ENCODE assay signal across 7 cellular contexts in the genomic region with DNA sequence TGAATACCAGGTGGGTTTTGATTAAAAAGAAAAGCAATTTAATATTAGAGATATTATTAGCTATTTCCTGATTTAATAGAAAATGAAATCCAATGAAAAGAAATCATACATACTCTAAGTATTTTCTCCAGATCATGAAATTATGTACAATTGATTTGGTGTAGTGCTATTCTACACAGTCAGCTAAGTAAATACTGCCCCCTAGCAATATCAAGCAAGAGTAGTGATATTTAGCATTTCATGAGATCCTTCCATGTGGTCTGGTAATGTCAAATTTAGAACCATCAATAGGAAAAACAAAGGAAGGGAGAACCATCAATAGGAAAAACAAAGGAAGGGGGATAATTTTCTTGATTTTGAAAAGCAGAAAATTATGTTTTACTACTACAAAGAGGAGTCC.
A peak's percentile ranks its signal among the peaks of the same experiment; 100 is the strongest.
DNase-seq lines count a peak whose midpoint lies in the region; ATAC-seq, FAIRE-seq and TF ChIP-seq lines count a peak whose summit lies in the region.

No MANE protein-coding gene starts in this region.

- peak; percentile 44 for FAIRE-seq in K562 (lab: Jason Lieb, UNC)

- TF ChIP-seq RAD21 in K562 (CRISPR knock-in tag; conservative IDR thresholded peaks at IDR 0.05 in 1 of 2, IDR thresholded peaks at IDR 0.05 in 1 of 2) (peak in 1 of 2 experiments; percentile 54; a peak in 2 of 4 replicates), neural cell (conservative IDR thresholded peaks at IDR 0.05) (peak; percentile 78)

- H3K36me3 ChIP-seq in MM.1S (replicated peaks; ENCODE audit: insufficient read depth, low read length) (no peaks in the 10 kb centered on the region), K562 (ENCODE audit: control insufficient read depth, insufficient read depth, low read length) (no peaks in the 10 kb centered on the region), neural cell (ENCODE audit: insufficient read depth, low read length) (no peaks in the 10 kb centered on the region)

- POLR2A ChIA-PET in K562 (lab: Yijun Ruan, JAX), result no interaction called here

- H2AFZ ChIP-seq in MM.1S (ENCODE audit: low read length) (no peak overlapping the region), K562 (ENCODE audit: low read depth, low read length) (no peak overlapping the region), neural cell (ENCODE audit: low read depth, low read length) (no peak overlapping the region)

- no TSS peak for BruUV-seq in K562 (replicated peaks; lab: Mats Ljungman, UMichigan)

- H3K27me3 ChIP-seq in MM.1S (replicated peaks; ENCODE audit: insufficient read depth, low read length) (no peaks in the 10 kb centered on the region), K562 (ENCODE audit: control insufficient read depth in 2 of 2, insufficient read depth in 2 of 2, low read length in 2 of 2) (no peaks in the 10 kb centered on the region), neural cell (ENCODE audit: insufficient read depth, low read depth, low read length) (no peaks in the 10 kb centered on the region)

- no peaks in the 10 kb centered on the region for H3K9me2 ChIP-seq in MM.1S (replicated peaks; ENCODE audit: insufficient read depth, low read length)
- H3K9me2 ChIP-seq in neural cell (ENCODE audit: insufficient read depth, low read length), result no peaks in the 10 kb centered on the region

- CTCF ChIA-PET in K562 (lab: Yijun Ruan, JAX; ENCODE audit: low intra/inter-chr PET ratio), result no interaction called here

- H3F3A ChIP-seq in MM.1S (ENCODE audit: insufficient read depth, low read length), result no peaks in the 10 kb centered on the region
- no peaks in the 10 kb centered on the region for H3F3A ChIP-seq in neural cell (ENCODE audit: insufficient read depth, low read length, poor library complexity, severe bottlenecking)

- H3K9me1 ChIP-seq in K562 (ENCODE audit: control insufficient read depth, insufficient read depth, low read length), result no peaks in the 10 kb centered on the region

- no peak for DNase-seq in GM10266 (ENCODE audit: extremely low spot score)
- peak; percentile 24 for DNase-seq in MM.1S
- peak in 1 of 4 experiments; percentile 9 for DNase-seq in K562 (ENCODE audit: extremely low read depth in 1 of 4, low spot score in 3 of 4)
- DNase-seq in epidermal melanocyte (ENCODE audit: insufficient read length, low spot score), result no peak
- no peak for DNase-seq in NCI-H1048 (lab: John Stamatoyannopoulos, UW)

- no peaks in the 10 kb centered on the region for H3K79me2 ChIP-seq in MM.1S (ENCODE audit: low read length)
- H3K79me2 ChIP-seq in K562 (ENCODE audit: control insufficient read depth, insufficient read depth, low read length), result no peaks in the 10 kb centered on the region
- H3K79me2 ChIP-seq in neural cell (replicated peaks; ENCODE audit: insufficient read depth, low read length), result no peaks in the 10 kb centered on the region

- ATAC-seq in K562 (peak; percentile 80), GM19035 (IDR thresholded peaks at IDR 0.05; ENCODE audit: unreplicated experiment) (no peak)

- H3K4me3 ChIP-seq in MM.1S (ENCODE audit: low read length) (no peak overlapping the region), K562 (no peak overlapping the region), neural cell (ENCODE audit: low read length) (no peak overlapping the region)

- TF ChIP-seq CTCF in GM10266 (IDR thresholded peaks at IDR 0.05; ENCODE audit: control insufficient read depth, insufficient read depth, low read depth, missing control alignments) (peak; percentile 18), MM.1S (IDR thresholded peaks at IDR 0.05; ENCODE audit: low read length) (peak; percentile 60), K562 (IDR thresholded peaks at IDR 0.05 in 2 of 3, conservative IDR thresholded peaks at IDR 0.05 in 1 of 3; ENCODE audit: insufficient read depth in 2 of 3, low read depth in 1 of 3, low read length in 3 of 3) (peak in 1 of 3 experiments; percentile 49; a peak in 3 of 6 replicates), neural cell (IDR thresholded peaks at IDR 0.05; ENCODE audit: poor library complexity, severe bottlenecking) (peak; percentile 73)

- H3K4me1 ChIP-seq in MM.1S (ENCODE audit: low read length) (no peaks in the 10 kb centered on the region), K562 (replicated peaks in 1 of 2; ENCODE audit: control insufficient read depth in 2 of 2, insufficient read depth in 2 of 2, low read length in 2 of 2) (no peaks in the 10 kb centered on the region)

- H3K4me2 ChIP-seq in MM.1S (ENCODE audit: low read depth, low read length), result no peak overlapping the region
- no peak overlapping the region for H3K4me2 ChIP-seq in K562 (ENCODE audit: insufficient read depth, low read length)
- H3K4me2 ChIP-seq in neural cell (ENCODE audit: low read length), result no peak overlapping the region

- H4K20me1 ChIP-seq in MM.1S (ENCODE audit: insufficient read depth, low read length) (no peaks in the 10 kb centered on the region), K562 (replicated peaks; ENCODE audit: control insufficient read depth, insufficient read depth, low read length) (no peaks in the 10 kb centered on the region), neural cell (ENCODE audit: insufficient read depth) (no peaks in the 10 kb centered on the region)

- no peak overlapping the region for H3K9ac ChIP-seq in MM.1S (ENCODE audit: low read length)
- no peak overlapping the region for H3K9ac ChIP-seq in K562 (ENCODE audit: insufficient read depth in 1 of 2, low read depth in 2 of 2, low read length in 2 of 2)
- no peak overlapping the region for H3K9ac ChIP-seq in neural cell (ENCODE audit: low read length)

- TF ChIP-seq EP300 in K562 (IDR thresholded peaks at IDR 0.05; ENCODE audit: low read length) (no peak), neural cell (conservative IDR thresholded peaks at IDR 0.05; ENCODE audit: poor library complexity, severe bottlenecking) (no peak)

- intact Hi-C loops in K562 (cut with micrococcal nuclease), result loop anchor here (2.0 to 5.0 kb wide), 2 partner anchors 249 to 681 kb away; no protein-coding TSS in a partner anchor

- TF ChIP-seq POLR2A in K562 (conservative IDR thresholded peaks at IDR 0.05), result no peak

- H3K9me3 ChIP-seq in MM.1S (replicated peaks; ENCODE audit: insufficient read depth, low read length), result no peaks in the 10 kb centered on the region
- H3K9me3 ChIP-seq in K562 (replicated peaks; ENCODE audit: control insufficient read depth, insufficient read depth, low read depth, low read length), result no peaks in the 10 kb centered on the region
- no peaks in the 10 kb centered on the region for H3K9me3 ChIP-seq in neural cell (ENCODE audit: low read length)

- H3K27ac ChIP-seq in MM.1S (ENCODE audit: low read length), result no peak overlapping the region
- no peak overlapping the region for H3K27ac ChIP-seq in K562 (ENCODE audit: extremely low read depth, low read depth, low read length)
- no peak overlapping the region for H3K27ac ChIP-seq in neural cell (ENCODE audit: low read length)

- in situ Hi-C loops in K562 (cut with MboI), result no loop called here

TF ChIP-seq in K562, 482 proteins besides CTCF, POLR2A, EP300 and RAD21 (continues in another document):
- TF ChIP-seq, protein P1, sequence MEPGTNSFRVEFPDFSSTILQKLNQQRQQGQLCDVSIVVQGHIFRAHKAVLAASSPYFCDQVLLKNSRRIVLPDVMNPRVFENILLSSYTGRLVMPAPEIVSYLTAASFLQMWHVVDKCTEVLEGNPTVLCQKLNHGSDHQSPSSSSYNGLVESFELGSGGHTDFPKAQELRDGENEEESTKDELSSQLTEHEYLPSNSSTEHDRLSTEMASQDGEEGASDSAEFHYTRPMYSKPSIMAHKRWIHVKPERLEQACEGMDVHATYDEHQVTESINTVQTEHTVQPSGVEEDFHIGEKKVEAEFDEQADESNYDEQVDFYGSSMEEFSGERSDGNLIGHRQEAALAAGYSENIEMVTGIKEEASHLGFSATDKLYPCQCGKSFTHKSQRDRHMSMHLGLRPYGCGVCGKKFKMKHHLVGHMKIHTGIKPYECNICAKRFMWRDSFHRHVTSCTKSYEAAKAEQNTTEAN (CRISPR knock-in tag; IDR thresholded peaks at IDR 0.05), result no peak
- no peak for TF ChIP-seq PHTF2 (CRISPR knock-in tag; IDR thresholded peaks at IDR 0.05)

TF ChIP-seq in neural cell, 6 proteins besides CTCF, POLR2A, EP300 and RAD21:
- TF ChIP-seq SMC3 (conservative IDR thresholded peaks at IDR 0.05; ENCODE audit: poor library complexity) (peak; percentile 58), EZH2 (IDR thresholded peaks at IDR 0.05; ENCODE audit: borderline replicate concordance, insufficient read depth, low read length, poor library complexity, severe bottlenecking) (no peak)
